ENCODE assay signal across 1 cellular context in the genomic region with DNA sequence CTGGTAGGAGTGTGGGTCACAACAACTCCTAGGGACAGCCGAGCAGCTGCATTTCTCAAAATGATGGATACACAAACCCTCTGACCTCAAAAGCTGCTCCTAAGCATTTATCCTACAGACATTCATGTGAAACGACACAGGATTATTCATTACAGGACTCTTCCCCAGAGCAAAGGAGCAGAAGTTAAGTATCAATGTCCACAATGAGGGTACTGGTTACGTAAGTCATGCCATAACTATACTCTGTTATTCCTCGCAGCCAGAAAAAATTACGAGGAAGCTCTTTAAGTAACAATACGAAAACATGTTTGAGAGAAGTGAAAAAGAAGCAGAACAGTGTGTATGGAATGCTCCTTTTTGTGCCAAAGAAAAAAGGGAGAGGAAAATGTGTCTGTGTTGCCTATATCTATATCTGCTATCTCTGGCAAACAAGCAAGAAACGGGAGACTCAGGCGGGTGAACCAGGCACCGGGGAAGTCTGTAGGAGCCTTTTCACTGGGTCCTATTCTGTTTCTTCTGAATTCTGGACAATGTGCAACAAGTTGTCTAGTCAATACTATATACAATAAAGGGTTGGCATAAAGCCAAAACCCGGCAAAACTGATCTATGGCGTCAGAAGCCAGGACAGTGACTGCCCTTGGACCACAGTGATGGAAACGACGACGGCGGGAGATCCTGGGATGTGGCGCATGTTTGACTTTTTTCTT.
TF ChIP-seq lines count a peak whose summit lies in the region.

No MANE protein-coding gene starts in this region.

TF ChIP-seq in HCT116, 20 proteins besides CTCF, POLR2A, EP300 and RAD21 (continued from another document):
- TF ChIP-seq REST (IDR thresholded peaks at IDR 0.05; ENCODE audit: low read depth) = no peak
- no peak for TF ChIP-seq SP1 (IDR thresholded peaks at IDR 0.05; ENCODE audit: low read depth)
- TF ChIP-seq ZFX (IDR thresholded peaks at IDR 0.05) = no peak
- no peak for TF ChIP-seq ZBTB33 (IDR thresholded peaks at IDR 0.05; ENCODE audit: extremely low read depth, insufficient replicate concordance, low read length)
- TF ChIP-seq, protein P1, sequence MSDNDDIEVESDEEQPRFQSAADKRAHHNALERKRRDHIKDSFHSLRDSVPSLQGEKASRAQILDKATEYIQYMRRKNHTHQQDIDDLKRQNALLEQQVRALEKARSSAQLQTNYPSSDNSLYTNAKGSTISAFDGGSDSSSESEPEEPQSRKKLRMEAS (IDR thresholded peaks at IDR 0.05) = no peak
- no peak for TF ChIP-seq SRF (IDR thresholded peaks at IDR 0.05; ENCODE audit: low read depth)
- no peak for TF ChIP-seq YY1 (IDR thresholded peaks at IDR 0.05; ENCODE audit: extremely low read depth, insufficient replicate concordance, low read depth, low read length)
- no peak for TF ChIP-seq FOSL1 (IDR thresholded peaks at IDR 0.05; ENCODE audit: low read depth)
- no peak for TF ChIP-seq EZH2 (IDR thresholded peaks at IDR 0.05)
- no peak for TF ChIP-seq ZNF274 (IDR thresholded peaks at IDR 0.05; ENCODE audit: low read depth, low read length)
- TF ChIP-seq EZH2phosphoT487 (IDR thresholded peaks at IDR 0.05; ENCODE audit: borderline replicate concordance) = no peak
